18 cellular contexts compared by ENCODE assay signal in the genomic region with DNA sequence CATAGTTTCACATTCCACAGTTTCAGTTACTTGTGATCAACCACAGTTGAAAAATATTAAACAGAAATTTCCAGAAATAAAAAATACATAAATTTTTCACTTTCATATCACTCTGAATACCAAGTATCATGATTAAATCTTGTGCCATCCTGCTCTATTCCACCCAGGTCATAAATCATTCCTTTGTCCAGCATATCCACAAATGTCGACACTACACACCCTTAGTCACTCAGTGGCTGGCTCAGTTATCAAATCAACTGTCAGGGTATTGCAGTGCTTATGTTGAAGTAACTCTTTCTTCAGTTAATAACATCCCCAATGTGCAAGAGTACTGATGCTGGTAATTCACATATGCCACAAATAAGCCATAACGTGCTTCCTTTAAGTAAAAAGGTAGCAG.
DNase-seq lines count a peak whose midpoint lies in the region; ATAC-seq and TF ChIP-seq lines count a peak whose summit lies in the region.
"Had no signal": no experiment of that assay in that cellular context is flagged by ENCODE, and none has a peak within 500 bp of the region (broad histone marks: within the 10 kb centered on the region; RNA-seq: fewer than 3 reads in every experiment).

No MANE protein-coding gene starts in this region.

- H3K4me3 ChIP-seq in fibroblast of the aortic adventitia (ENCODE audit: low read depth, low read length) = no peak overlapping the region
- H3K4me3 ChIP-seq: sigmoid colon, thoracic aorta had no signal

- TF ChIP-seq CTCF in fibroblast of the aortic adventitia (IDR thresholded peaks at IDR 0.05; ENCODE audit: insufficient read depth, low read length) = no peak

- ATAC-seq in HG02973 (IDR thresholded peaks at IDR 0.05; ENCODE audit: unreplicated experiment) (no peak), HG03175 (IDR thresholded peaks at IDR 0.05; ENCODE audit: unreplicated experiment) (no peak), HG03469 (IDR thresholded peaks at IDR 0.05; ENCODE audit: unreplicated experiment) (no peak)

- DNase-seq in A172 (ENCODE audit: low spot score) (peak; percentile 41), LHCN-M2 (ENCODE audit: low read depth) (peak; percentile 88), SK-N-DZ (ENCODE audit: low spot score) (peak; percentile 12), fibroblast of the aortic adventitia (ENCODE audit: low read depth) (peak; percentile 16), NCI-H2029 treated with DMSO at 0.1 percent for 48 hours (lab: John Stamatoyannopoulos, UW) (no peak)
- DNase-seq: activated effector memory CD4-positive, alpha-beta T cell treated with Interleukin-2 at 50 U/mL for 16 hours; anterior cingulate cortex; CD4-positive, alpha-beta memory T cell; GF-D8; NCI-H446; nucleus accumbens; sigmoid colon; stimulated activated CD4-positive, alpha-beta T cell treated with anti-CD3 and anti-CD28 coated beads, Interleukin-4, amount 100 ng/mL, for 24 hours; T-helper 1 cell had no signal
